6 cellular contexts compared by ENCODE assay signal in the genomic region with DNA sequence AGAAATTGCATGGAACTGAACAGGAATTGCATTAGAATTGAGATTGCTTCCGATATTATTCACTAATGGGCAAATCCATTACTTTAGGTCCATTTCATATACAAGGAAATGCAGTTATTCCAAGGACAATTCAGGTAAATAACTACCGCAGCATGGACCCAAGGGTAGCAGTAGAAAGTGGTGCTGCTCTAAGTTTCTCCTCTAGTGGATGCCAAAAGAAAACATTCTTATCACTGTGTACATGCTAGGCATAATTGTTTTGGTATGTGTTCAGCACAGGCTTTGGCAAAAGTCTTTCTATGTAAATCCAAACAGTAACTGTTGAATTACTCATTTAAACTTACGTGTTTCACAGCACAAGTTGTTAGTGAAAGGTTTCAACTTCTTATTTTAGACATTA.
A peak's percentile ranks its signal among the peaks of the same experiment; 100 is the strongest.
DNase-seq lines count a peak whose midpoint lies in the region; ATAC-seq and TF ChIP-seq lines count a peak whose summit lies in the region.
"Not testable (repeated sequence)": the region's sequence is repeated elsewhere in the genome, so short reads cannot be mapped to it uniquely, and the experiment has no call there.

No MANE protein-coding gene starts in this region.

- H3K56ac ChIP-seq in IMR-90 (ENCODE audit: extremely low read depth, insufficient read depth, low read length): 0 out of 2 replicates have a peak overlapping the region, but pooled peaks have one; percentile 9

- not testable (repeated sequence) for H4K8ac ChIP-seq in IMR-90 (ENCODE audit: low read depth in 2 of 2, low read length in 2 of 2)

- H3K18ac ChIP-seq in IMR-90 (ENCODE audit: low read depth, low read length): peak overlapping the region; percentile 80

- not testable (repeated sequence) for TF ChIP-seq RAD21 in IMR-90 (IDR thresholded peaks at IDR 0.05; ENCODE audit: low read length)

- in situ Hi-C loops in IMR-90 (cut with MboI; ENCODE audit: low sequenced_read_pairs): not testable (repeated sequence)

- not testable (repeated sequence) for H3K4me3 ChIP-seq in IMR-90 (ENCODE audit: insufficient read depth, low read depth, low read length); cardiac fibroblast (replicated peaks in 1 of 2; ENCODE audit: low read depth in 2 of 2, low read length in 2 of 2); fibroblast of villous mesenchyme (ENCODE audit: low read depth, low read length); smooth muscle cell

- H4K5ac ChIP-seq in IMR-90 (ENCODE audit: low read depth, low read length): peak overlapping the region; percentile 92

- H3K27me3 ChIP-seq in IMR-90 (ENCODE audit: control insufficient read depth, insufficient read depth, low read length); smooth muscle cell (ENCODE audit: low read depth): not testable (repeated sequence)

- H3K9me1 ChIP-seq in IMR-90 (ENCODE audit: insufficient read depth, low read length): not testable (repeated sequence)

- peak overlapping the region; percentile 87 for H2BK5ac ChIP-seq in IMR-90 (ENCODE audit: low read depth, low read length, poor library complexity, severe bottlenecking)

- not testable (repeated sequence) for H3K79me2 ChIP-seq in smooth muscle cell (ENCODE audit: low read depth)

- H3K9ac ChIP-seq in IMR-90 (ENCODE audit: low read depth, low read length); smooth muscle cell (ENCODE audit: low read depth): not testable (repeated sequence)

- intact Hi-C loops in IMR-90 (cut with micrococcal nuclease): not testable (repeated sequence)

- not testable (repeated sequence) for H3K14ac ChIP-seq in IMR-90 (replicated peaks; ENCODE audit: low read depth, low read length)

- not testable (repeated sequence) for H2AK5ac ChIP-seq in IMR-90 (ENCODE audit: low read depth, low read length)

- no CpG with 5 or more reads among the region's 3 CpGs for WGBS in IMR-90 (ENCODE audit: extremely low coverage in 2 of 2, insufficient read length in 1 of 2), 2 experiments
- WGBS in smooth muscle cell (ENCODE audit: low lambda C conversion rate): 60% methylated on average over 3 of the region's 3 CpGs

- H2BK120ac ChIP-seq in IMR-90 (ENCODE audit: low read depth, low read length): peak overlapping the region; percentile 0; the same call in 1 of the 2 replicates

- peak overlapping the region; percentile 66; the same call in 1 of the 2 replicates for H3K4me2 ChIP-seq in IMR-90 (ENCODE audit: low read depth, low read length)
- H3K4me2 ChIP-seq in smooth muscle cell: peak overlapping the region; percentile 53

- not testable (repeated sequence) for H3K23ac ChIP-seq in IMR-90 (ENCODE audit: low read depth, low read length)

- DNase-seq in IMR-90: peak; percentile 44
- DNase-seq in amniotic epithelial cell (ENCODE audit: low read depth): peak; percentile 52
- peak; percentile 22 to 56 for DNase-seq in cardiac fibroblast (ENCODE audit: low read depth in 2 of 2)
- DNase-seq in fibroblast of peridontal ligament (ENCODE audit: extremely low read depth): peak; percentile 28
- DNase-seq in fibroblast of villous mesenchyme (ENCODE audit: low read depth): peak; percentile 46
- DNase-seq in smooth muscle cell (lab: John Stamatoyannopoulos, UW; ENCODE audit: unreplicated experiment): not testable (repeated sequence)

- H2BK15ac ChIP-seq in IMR-90 (ENCODE audit: low read depth, low read length): not testable (repeated sequence)

- H2AFZ ChIP-seq in IMR-90 (replicated peaks; ENCODE audit: low read length, poor library complexity); smooth muscle cell (ENCODE audit: low read depth): not testable (repeated sequence)

- TF ChIP-seq POLR2A in IMR-90 (IDR thresholded peaks at IDR 0.05; ENCODE audit: low read depth, low read length): not testable (repeated sequence)

- not testable (repeated sequence) for H4K91ac ChIP-seq in IMR-90 (ENCODE audit: insufficient read depth, low read depth, low read length)

- CTCF ChIA-PET in IMR-90 (lab: Yijun Ruan, JAX): not testable (repeated sequence)

- BruUV-seq in IMR-90 (replicated peaks; lab: Mats Ljungman, UMichigan): not testable (repeated sequence)

- H3K36me3 ChIP-seq in IMR-90 (ENCODE audit: control insufficient read depth, insufficient read depth, low read length); smooth muscle cell (ENCODE audit: low read depth): not testable (repeated sequence)

- not testable (repeated sequence) for TF ChIP-seq CTCF in IMR-90 (conservative IDR thresholded peaks at IDR 0.05; ENCODE audit: low read depth, low read length); cardiac fibroblast (IDR thresholded peaks at IDR 0.05; ENCODE audit: low read depth, low read length); fibroblast of villous mesenchyme (IDR thresholded peaks at IDR 0.05; ENCODE audit: insufficient read depth, low read depth, low read length); smooth muscle cell (IDR thresholded peaks at IDR 0.05; ENCODE audit: borderline replicate concordance, insufficient read depth, poor library complexity, severe bottlenecking)

- H3K4me1 ChIP-seq in IMR-90 (ENCODE audit: control insufficient read depth, insufficient read depth, low read length); smooth muscle cell (ENCODE audit: low read depth): not testable (repeated sequence)

- peak overlapping the region; percentile 56; the same call in 1 of the 2 replicates for H3K4ac ChIP-seq in IMR-90 (ENCODE audit: low read depth, low read length)

- not testable (repeated sequence) for H3K9me3 ChIP-seq in IMR-90 (ENCODE audit: control insufficient read depth, insufficient read depth, low read length); smooth muscle cell (replicated peaks; ENCODE audit: low read depth)

- H3F3A ChIP-seq in smooth muscle cell (ENCODE audit: low read depth): not testable (repeated sequence)

- dilution Hi-C loops in IMR-90 (cut with HindIII; ENCODE audit: low sequenced_read_pairs, unreplicated experiment): not testable (repeated sequence)

- H2BK20ac ChIP-seq in IMR-90 (ENCODE audit: low read depth, low read length): peak overlapping the region; percentile 45; the same call in 1 of the 2 replicates

- H3K27ac ChIP-seq in IMR-90 (ENCODE audit: insufficient read depth, low read length) (peak overlapping the region; percentile 87; the same call in 1 of the 2 replicates), smooth muscle cell (ENCODE audit: low read depth) (peak overlapping the region; percentile 3)

- POLR2A ChIA-PET in IMR-90 (lab: Charles Lee; ENCODE audit: unreplicated experiment): not testable (repeated sequence)

- not testable (repeated sequence) for H4K20me1 ChIP-seq in IMR-90 (ENCODE audit: insufficient read depth, low read length); smooth muscle cell (ENCODE audit: low read depth)

- H3K79me1 ChIP-seq in IMR-90 (ENCODE audit: low read depth in 1 of 2, low read length in 2 of 2): not testable (repeated sequence)

- not testable (repeated sequence) for ATAC-seq in IMR-90 (ENCODE audit: low read depth)

- not testable (repeated sequence) for H2AK9ac ChIP-seq in IMR-90 (replicated peaks; ENCODE audit: low read depth, low read length, poor library complexity)
